Comparison of ENCODE assay signal across 19 cellular contexts in genomic region chr6:49988900-49989299, GRCh38. TPM values are rescaled to one million over a fixed set of nuclear protein-coding genes. Genes with fewer than 3 reads are reported as not detected.
A peak's percentile ranks its signal among the peaks of the same experiment; 100 is the strongest.
DNase-seq lines count a peak whose midpoint lies in the region; ATAC-seq and TF ChIP-seq lines count a peak whose summit lies in the region.
"Had no signal": no experiment of that assay in that cellular context is flagged by ENCODE, and none has a peak within 500 bp of the region (broad histone marks: within the 10 kb centered on the region; RNA-seq: fewer than 3 reads in every experiment).

No MANE protein-coding gene starts in this region.

- intact Hi-C loops in PC-3 (cut with micrococcal nuclease) = no loop called here

- H4K5ac ChIP-seq in mesendoderm (ENCODE audit: low read length) = no peak overlapping the region

- no peak overlapping the region for H3K4me3 Mint-ChIP-seq in WTC11
- H3K4me3 Mint-ChIP-seq in endodermal cell = no peak overlapping the region
- H3K4me3 Mint-ChIP-seq: CD4-positive, alpha-beta T cell; CD8-positive, alpha-beta T cell had no signal

- H3K27ac ChIP-seq in endodermal cell (ENCODE audit: low read depth, low read length) (no peak overlapping the region), mesendoderm (ENCODE audit: low read depth, low read length) (no peak overlapping the region), PC-3 (ENCODE audit: low read length) (no peak overlapping the region)
- H3K27ac ChIP-seq: BLaER1 treated with 17β-estradiol and CSF1 and Interleukin-3, amounts not matched to agents 10 nM and 100 nM; C4-2B had no signal

- TF ChIP-seq CTCF in WTC11 (IDR thresholded peaks at IDR 0.05) (no peak), endodermal cell (conservative IDR thresholded peaks at IDR 0.05) (no peak), BE2C (IDR thresholded peaks at IDR 0.05; ENCODE audit: low read depth, low read length) (no peak), PC-3 (conservative IDR thresholded peaks at IDR 0.05; ENCODE audit: low read depth, low read length) (no peak)

- H3K9me2 ChIP-seq in PC-3 (replicated peaks; ENCODE audit: low read length) = no peaks in the 10 kb centered on the region

- H3K36me3 ChIP-seq in endodermal cell (ENCODE audit: control insufficient read depth, insufficient read depth, low read length) = no peaks in the 10 kb centered on the region
- no peaks in the 10 kb centered on the region for H3K36me3 ChIP-seq in mesendoderm (ENCODE audit: control insufficient read depth, insufficient read depth, low read length)
- H3K36me3 ChIP-seq in BE2C = no peaks in the 10 kb centered on the region
- H3K36me3 ChIP-seq in PC-3 (ENCODE audit: low read depth, low read length) = no peaks in the 10 kb centered on the region
- H3K36me3 ChIP-seq: BLaER1 treated with 17β-estradiol and CSF1 and Interleukin-3, amounts not matched to agents 10 nM and 100 nM had no signal

- H3K27ac Mint-ChIP-seq in WTC11 (no peak overlapping the region), endodermal cell (no peak overlapping the region)
- H3K27ac Mint-ChIP-seq: CD4-positive, alpha-beta T cell; CD8-positive, alpha-beta T cell had no signal

- BruUV-seq in PC-3 (replicated peaks; lab: Mats Ljungman, UMichigan) = no TSS peak

- H4K8ac ChIP-seq in mesendoderm (ENCODE audit: low read depth, low read length) = no peak overlapping the region

- H4K20me1 ChIP-seq in PC-3 (ENCODE audit: low read length) = no peaks in the 10 kb centered on the region
- H4K20me1 ChIP-seq: BLaER1 treated with 17β-estradiol and CSF1 and Interleukin-3, amounts not matched to agents 10 nM and 100 nM had no signal

- no peak overlapping the region for H3K56ac ChIP-seq in mesendoderm (ENCODE audit: low read length)

- no peak overlapping the region for H3K18ac ChIP-seq in mesendoderm (ENCODE audit: low read length)

- 66 to 79% methylated on average over 2 of the region's 2 CpGs for WGBS in endodermal cell (ENCODE audit: insufficient coverage in 1 of 2, insufficient read length in 1 of 2), 2 experiments
- no CpG with 5 or more reads among the region's 2 CpGs for whole genome bisulfite sequencing in mesendoderm (ENCODE audit: extremely low coverage, insufficient coverage, low lambda C conversion rate)

- H3K4me2 ChIP-seq in mesendoderm (ENCODE audit: low read length) (no peak overlapping the region), PC-3 (ENCODE audit: low read length) (no peak overlapping the region)
- H3K4me2 ChIP-seq: BLaER1 treated with 17β-estradiol and CSF1 and Interleukin-3, amounts not matched to agents 10 nM and 100 nM had no signal

- no peaks in the 10 kb centered on the region for H3K36me3 Mint-ChIP-seq in WTC11
- no peaks in the 10 kb centered on the region for H3K36me3 Mint-ChIP-seq in endodermal cell (ENCODE audit: low read depth)
- H3K36me3 Mint-ChIP-seq: CD8-positive, alpha-beta T cell had no signal

- no peak overlapping the region for H2BK5ac ChIP-seq in mesendoderm (ENCODE audit: low read length)

- H2BK15ac ChIP-seq in mesendoderm (replicated peaks; ENCODE audit: low read depth) = no peak overlapping the region

- H3K79me2 ChIP-seq in mesendoderm (ENCODE audit: control insufficient read depth, insufficient read depth, low read length) (no peaks in the 10 kb centered on the region), PC-3 (ENCODE audit: low read length) (no peaks in the 10 kb centered on the region)

- H3K27me3 Mint-ChIP-seq in WTC11 (ENCODE audit: low read depth) (no peaks in the 10 kb centered on the region), endodermal cell (ENCODE audit: insufficient read depth) (peaks cover 15% of the 10 kb centered on the region)
- H3K27me3 Mint-ChIP-seq: CD4-positive, alpha-beta T cell had no signal

- no peak overlapping the region for H2BK120ac ChIP-seq in mesendoderm (ENCODE audit: low read depth, low read length)

- H3K4me3 ChIP-seq in endodermal cell (ENCODE audit: low read length) = no peak overlapping the region
- H3K4me3 ChIP-seq in mesendoderm (ENCODE audit: low read length) = no peak overlapping the region
- no peak overlapping the region for H3K4me3 ChIP-seq in BE2C (ENCODE audit: low read depth, low read length)
- no peak overlapping the region for H3K4me3 ChIP-seq in PC-3 (ENCODE audit: low read length)
- H3K4me3 ChIP-seq: BLaER1 treated with 17β-estradiol and CSF1 and Interleukin-3, amounts not matched to agents 10 nM and 100 nM had no signal

- ATAC-seq in WTC11 = peak; percentile 66
- no peak for ATAC-seq in PC-3
- ATAC-seq: CD8-positive, alpha-beta T cell had no signal

- H2AK5ac ChIP-seq in mesendoderm (ENCODE audit: low read length) = no peak overlapping the region

- CTCF ChIA-PET in WTC11 (lab: Charles Lee) (no interaction called here), PC-3 (lab: Charles Lee) (no interaction called here)

- no peaks in the 10 kb centered on the region for H3K4me1 ChIP-seq in endodermal cell (ENCODE audit: control insufficient read depth, insufficient read depth, low read length)
- no peaks in the 10 kb centered on the region for H3K4me1 ChIP-seq in mesendoderm (ENCODE audit: control insufficient read depth, low read depth, low read length)
- H3K4me1 ChIP-seq in BE2C = no peaks in the 10 kb centered on the region
- no peaks in the 10 kb centered on the region for H3K4me1 ChIP-seq in PC-3 (ENCODE audit: insufficient read depth, low read length)
- H3K4me1 ChIP-seq: BLaER1 treated with 17β-estradiol and CSF1 and Interleukin-3, amounts not matched to agents 10 nM and 100 nM; Caco-2 had no signal

- DNase-seq in WTC11 (ENCODE audit: low spot score) (peak; percentile 13), endodermal cell (peak; percentile 61), mesendoderm (peak; percentile 10), BE2C (no peak), PC-3 (no peak), NOMO-1 treated with dmso at 0.1 percent for 144 hours (lab: John Stamatoyannopoulos, UW; ENCODE audit: unreplicated experiment) (no peak)
- DNase-seq: 8988T; ACHN; Caco-2; Calu3; CD4-positive, alpha-beta T cell; CD8-positive, alpha-beta T cell; DMS79 treated with DMSO at 0.1 percent for 48 hours; GF-D8 had no signal

- H3K79me1 ChIP-seq in mesendoderm (ENCODE audit: low read length) = no peaks in the 10 kb centered on the region

- H3K27me3 ChIP-seq in endodermal cell (ENCODE audit: control insufficient read depth, insufficient read depth, low read length, poor library complexity, severe bottlenecking) (no peaks in the 10 kb centered on the region), mesendoderm (ENCODE audit: insufficient read depth, low read length, poor library complexity) (no peaks in the 10 kb centered on the region), BE2C (no peaks in the 10 kb centered on the region), PC-3 (ENCODE audit: low read length) (0 out of 2 replicates have a peak, but pooled peaks cover 8% of the 10 kb centered on the region)
- H3K27me3 ChIP-seq: BLaER1 treated with 17β-estradiol and CSF1 and Interleukin-3, amounts not matched to agents 10 nM and 100 nM had no signal

- H2AFZ ChIP-seq in PC-3 (ENCODE audit: low read length) = no peak overlapping the region

- POLR2A ChIA-PET in WTC11 (lab: Charles Lee) = no interaction called here
- POLR2A ChIA-PET in PC-3 (lab: Charles Lee; ENCODE audit: unreplicated experiment) = no interaction called here

- no peaks in the 10 kb centered on the region for H3K9me3 ChIP-seq in endodermal cell (ENCODE audit: control insufficient read depth, low read length)
- H3K9me3 ChIP-seq in BE2C = no peaks in the 10 kb centered on the region
- no peaks in the 10 kb centered on the region for H3K9me3 ChIP-seq in PC-3 (ENCODE audit: low read length)
- H3K9me3 ChIP-seq: BLaER1 treated with 17β-estradiol and CSF1 and Interleukin-3, amounts not matched to agents 10 nM and 100 nM; Caco-2 had no signal

- H3K9me3 Mint-ChIP-seq in WTC11 = peaks cover 4% of the 10 kb centered on the region
- no peaks in the 10 kb centered on the region for H3K9me3 Mint-ChIP-seq in endodermal cell
- H3K9me3 Mint-ChIP-seq: CD8-positive, alpha-beta T cell had no signal

- H3F3A ChIP-seq in PC-3 (ENCODE audit: low read length, unreplicated experiment) = no peaks in the 10 kb centered on the region

- H3K23ac ChIP-seq in mesendoderm (ENCODE audit: low read length) = no peak overlapping the region

- H3K4ac ChIP-seq in mesendoderm (ENCODE audit: low read depth, low read length) = no peak overlapping the region

- H3K9ac ChIP-seq in endodermal cell (ENCODE audit: extremely low read depth, low read length, poor library complexity, severe bottlenecking) = no peak overlapping the region
- no peak overlapping the region for H3K9ac ChIP-seq in mesendoderm (ENCODE audit: low read length)
- no peak overlapping the region for H3K9ac ChIP-seq in PC-3 (ENCODE audit: low read length)
- H3K9ac ChIP-seq: BLaER1 treated with 17β-estradiol and CSF1 and Interleukin-3, amounts not matched to agents 10 nM and 100 nM had no signal

- peaks cover 16% of the 10 kb centered on the region for H3K4me1 Mint-ChIP-seq in WTC11
- peaks cover 1% of the 10 kb centered on the region for H3K4me1 Mint-ChIP-seq in endodermal cell

TF ChIP-seq in WTC11, 78 proteins besides CTCF, POLR2A, EP300 and RAD21 (continues in another document):
- no peak for TF ChIP-seq MXD4 (CRISPR knock-in tag; IDR thresholded peaks at IDR 0.05; ENCODE audit: borderline replicate concordance)

RNA-seq across cellular contexts. Expression of gene DEFB113, which starts 19.5 kb away (rescaled TPM):
- not detected in 3 replicates for total RNA-seq in WTC11 (2021)
- not detected for total RNA-seq in endodermal cell
- not detected for polyA plus RNA-seq in endodermal cell (2013, experiment 1 of 2)
- polyA plus RNA-seq in endodermal cell (2013, experiment 2 of 2) = not detected
- not detected for polyA plus RNA-seq in mesendoderm (2013, experiment 1 of 2)
- not detected for polyA plus RNA-seq in mesendoderm (2013, experiment 2 of 2)
- not detected for polyA plus RNA-seq in BE2C (2012; ENCODE audit: insufficient read depth, insufficient read length, low read depth)
- not detected in 2 replicates for total RNA-seq in PC-3 (2014; rRNA removed)
- total RNA-seq: A673; Caco-2; Calu3; CD4-positive, alpha-beta T cell; CD8-positive, alpha-beta T cell had no signal
- polyA plus RNA-seq: AG04450, BJ had no signal

RNA-seq across cellular contexts. Expression of gene DEFB114, which starts 24.9 kb away (rescaled TPM):
- total RNA-seq in WTC11 (2021) (not detected in 3 replicates), endodermal cell (not detected), PC-3 (2014; rRNA removed) (not detected in 2 replicates)
- not detected for polyA plus RNA-seq in endodermal cell (2013, experiment 1 of 2)
- not detected for polyA plus RNA-seq in endodermal cell (2013, experiment 2 of 2)
- not detected for polyA plus RNA-seq in mesendoderm (2013, experiment 1 of 2)
- not detected for polyA plus RNA-seq in mesendoderm (2013, experiment 2 of 2)
- polyA plus RNA-seq in BE2C (2012; ENCODE audit: insufficient read depth, insufficient read length, low read depth) = not detected
- total RNA-seq: A673; Caco-2; Calu3; CD4-positive, alpha-beta T cell; CD8-positive, alpha-beta T cell had no signal
- polyA plus RNA-seq: AG04450, BJ had no signal

RNA-seq across cellular contexts. Expression of gene DEFB110, which starts 32.9 kb away (rescaled TPM):
- total RNA-seq in WTC11 (2021) (not detected in 3 replicates), endodermal cell (not detected), PC-3 (2014; rRNA removed) (not detected in 2 replicates)
- polyA plus RNA-seq in endodermal cell (2013, experiment 1 of 2) = not detected
- not detected for polyA plus RNA-seq in endodermal cell (2013, experiment 2 of 2)
- polyA plus RNA-seq in mesendoderm (2013, experiment 1 of 2) = not detected
- not detected for polyA plus RNA-seq in mesendoderm (2013, experiment 2 of 2)
- polyA plus RNA-seq in BE2C (2012; ENCODE audit: insufficient read depth, insufficient read length, low read depth) = not detected
- total RNA-seq: A673; Caco-2; Calu3; CD4-positive, alpha-beta T cell; CD8-positive, alpha-beta T cell had no signal
- polyA plus RNA-seq: AG04450, BJ had no signal

Comparison
In these comparisons a context has a peak if more than half of its experiments do, and no peak if none do; other contexts are left out.
1. DNase-seq: peak in WTC11 (single experiment), endodermal cell (single experiment) and mesendoderm (single experiment); none in BE2C (single experiment), PC-3 (single experiment) and NOMO-1 treated with dmso at 0.1 percent for 144 hours (single experiment).